10 cellular contexts compared by ENCODE assay signal in genomic region chr1:201647722-201648065, GRCh38.
A peak's percentile ranks its signal among the peaks of the same experiment; 100 is the strongest.
DNase-seq lines count a peak whose midpoint lies in the region; ATAC-seq, FAIRE-seq and TF ChIP-seq lines count a peak whose summit lies in the region.
"Had no signal": no experiment of that assay in that cellular context is flagged by ENCODE, and none has a peak within 500 bp of the region (broad histone marks: within the 10 kb centered on the region; RNA-seq: fewer than 3 reads in every experiment).

No MANE protein-coding gene starts in this region.

- CTCF ChIA-PET in Calu3 (lab: Charles Lee) = interaction anchor here (0.9 kb wide), 1 partner anchor 130 kb away, joined by 9 read pairs; no protein-coding TSS in a partner anchor

- intact Hi-C loops in Calu3 (cut with micrococcal nuclease; ENCODE audit: unreplicated experiment) (no loop called here), sigmoid colon (cut with DNase I) (loop anchor here (2.0 to 5.0 kb wide), 4 partner anchors 55 to 115 kb away; no protein-coding TSS in a partner anchor)

- BruUV-seq in Calu3 (replicated peaks; lab: Mats Ljungman, UMichigan) = no TSS peak

- H3K27ac Mint-ChIP-seq in Calu3 (ENCODE audit: unreplicated experiment) = no peak overlapping the region

- FAIRE-seq in HTR-8/SVneo (lab: Jason Lieb, UNC) = no peak
- FAIRE-seq: G401.6 had no signal

- H3K36me3 ChIP-seq in sigmoid colon = no peaks in the 10 kb centered on the region

- H3K4me1 Mint-ChIP-seq in Calu3 (ENCODE audit: low read depth, unreplicated experiment) = no peaks in the 10 kb centered on the region

- no peaks in the 10 kb centered on the region for H3K9me3 ChIP-seq in sigmoid colon

- no peaks in the 10 kb centered on the region for H3K27me3 ChIP-seq in sigmoid colon

- 42 to 43% methylated on average over 17 of the region's 17 CpGs for WGBS in sigmoid colon, 2 donors

- peaks cover 12% of the 10 kb centered on the region for H3K36me3 Mint-ChIP-seq in Calu3 (ENCODE audit: insufficient read depth, unreplicated experiment)

- peaks cover 95% of the 10 kb centered on the region for H3K27me3 Mint-ChIP-seq in Calu3 (ENCODE audit: unreplicated experiment)

- peak overlapping the region; percentile 76 for H3K4me3 ChIP-seq in fibroblast of villous mesenchyme (ENCODE audit: low read depth, low read length)
- peak overlapping the region; percentile 38 to 60 (median 56) for H3K4me3 ChIP-seq in sigmoid colon

- H3K4me3 Mint-ChIP-seq in Calu3 (ENCODE audit: low read depth, unreplicated experiment) = peak overlapping the region; percentile 75

- DNase-seq in Calu3 (no peak), fibroblast of villous mesenchyme (ENCODE audit: low read depth) (no peak), sigmoid colon (no peak), HTR-8/SVneo (ENCODE audit: insufficient read length, low spot score) (no peak), AG20443 (ENCODE audit: low spot score) (no peak), AG08396 (ENCODE audit: low spot score) (no peak)
- DNase-seq: MV-4-11 had no signal

- H3K9me3 Mint-ChIP-seq in Calu3 (ENCODE audit: low read depth, unreplicated experiment) = peaks cover 2% of the 10 kb centered on the region

- TF ChIP-seq CTCF in Calu3 (IDR thresholded peaks at IDR 0.05; ENCODE audit: unreplicated experiment) (no peak), VCaP (conservative IDR thresholded peaks at IDR 0.05) (no peak), fibroblast of villous mesenchyme (IDR thresholded peaks at IDR 0.05; ENCODE audit: insufficient read depth, low read depth, low read length) (no peak), sigmoid colon (IDR thresholded peaks at IDR 0.05) (no peak)

- no peak for TF ChIP-seq EP300 in sigmoid colon (IDR thresholded peaks at IDR 0.05)

- peaks cover 0 to 46% (median 43%) of the 10 kb centered on the region in 4 donors for H3K4me1 ChIP-seq in sigmoid colon

- H3K27ac ChIP-seq in VCaP = peak overlapping the region; percentile 56
- H3K27ac ChIP-seq in sigmoid colon = peak overlapping the region; percentile 72 to 78 (median 76)

- no peak for TF ChIP-seq POLR2A in sigmoid colon (IDR thresholded peaks at IDR 0.05)

- no peak for ATAC-seq in HG03097 (IDR thresholded peaks at IDR 0.05; ENCODE audit: low FRiP score, unreplicated experiment)
